Comparison of ENCODE assay signal across 17 cellular contexts in genomic region chr1:37845781-37846180, GRCh38. TPM values are rescaled to one million over a fixed set of nuclear protein-coding genes. Genes with fewer than 3 reads are reported as not detected.
DNase-seq lines count a peak whose midpoint lies in the region; ATAC-seq lines count a peak whose summit lies in the region.
"Had no signal": no experiment of that assay in that cellular context is flagged by ENCODE, and none has a peak within 500 bp of the region (broad histone marks: within the 10 kb centered on the region; RNA-seq: fewer than 3 reads in every experiment).

No MANE protein-coding gene starts in this region.

- H3K9me3 Mint-ChIP-seq in immature natural killer cell, result no peaks in the 10 kb centered on the region

- H3K4me1 ChIP-seq in BLaER1 treated with 17β-estradiol and CSF1 and Interleukin-3, amounts not matched to agents 10 nM and 100 nM, result peaks cover 18 to 87% (median 43%) of the 10 kb centered on the region in 10 experiments

- no peaks in the 10 kb centered on the region for H3K9me3 ChIP-seq in BLaER1 treated with 17β-estradiol and CSF1 and Interleukin-3, amounts not matched to agents 10 nM and 100 nM (replicated peaks in 1 of 11)

- peaks cover 0 to 4% (median 0%) of the 10 kb centered on the region in 3 donors for H3K36me3 Mint-ChIP-seq in immature natural killer cell

- no peaks in the 10 kb centered on the region for H3K27me3 ChIP-seq in BLaER1 treated with 17β-estradiol and CSF1 and Interleukin-3, amounts not matched to agents 10 nM and 100 nM

- no peak for ATAC-seq in GM18867 (IDR thresholded peaks at IDR 0.05; ENCODE audit: unreplicated experiment)
- ATAC-seq: left cardiac atrium had no signal

- peaks cover 24 to 40% of the 10 kb centered on the region in 2 donors for H3K4me1 Mint-ChIP-seq in immature natural killer cell

- H3K27ac ChIP-seq in BLaER1 treated with 17β-estradiol and CSF1 and Interleukin-3, amounts not matched to agents 10 nM and 100 nM, result peak overlapping the region in 10 of 11 experiments; percentile 47 to 73 (median 66); a peak in 18 of 22 replicates

- H3K4me2 ChIP-seq in BLaER1 treated with 17β-estradiol and CSF1 and Interleukin-3, amounts not matched to agents 10 nM and 100 nM, result peak overlapping the region in 9 of 11 experiments; percentile 2 to 88 (median 71); a peak in 17 of 22 replicates

- H3K4me3 Mint-ChIP-seq in immature natural killer cell, result no peak overlapping the region

- H4K20me1 ChIP-seq in BLaER1 treated with 17β-estradiol and CSF1 and Interleukin-3, amounts not matched to agents 10 nM and 100 nM, result peaks cover 0 to 91% (median 12%) of the 10 kb centered on the region in 11 experiments; a peak in 13 of 22 replicates

- peak overlapping the region in 8 of 11 experiments; percentile 26 to 57 (median 46); a peak in 10 of 22 replicates for H3K9ac ChIP-seq in BLaER1 treated with 17β-estradiol and CSF1 and Interleukin-3, amounts not matched to agents 10 nM and 100 nM

- H3K27ac Mint-ChIP-seq in immature natural killer cell, result peak overlapping the region in 5 of 6 donors; percentile 7 to 64 (median 15)

- peaks cover 28 to 91% (median 68%) of the 10 kb centered on the region in 11 experiments for H3K36me3 ChIP-seq in BLaER1 treated with 17β-estradiol and CSF1 and Interleukin-3, amounts not matched to agents 10 nM and 100 nM

- DNase-seq in Kasumi-1 (lab: John Stamatoyannopoulos, UW) (peak; percentile 34 to 54), SKM-1 treated with dmso at 0.1 percent for 144 hours (lab: John Stamatoyannopoulos, UW; ENCODE audit: unreplicated experiment) (peak; percentile 90), immature natural killer cell (no peak), NCI-H2081 treated with DMSO at 0.1 percent for 48 hours (lab: John Stamatoyannopoulos, UW) (no peak), NCI-H748 (lab: John Stamatoyannopoulos, UW; ENCODE audit: unreplicated experiment) (no peak), DMS 273 (lab: John Stamatoyannopoulos, UW; ENCODE audit: unreplicated experiment) (no peak)
- DNase-seq: activated CD4-positive, CD25-positive, alpha-beta regulatory T cell treated with anti-CD3 and anti-CD28 coated beads, Interleukin-2, amount 50 U/mL, for 72 hours; activated gamma-delta T cell treated with Interleukin-2 at 50 U/mL for 16 hours; hypothalamus; left cardiac atrium; midbrain; NK-92 treated with Interleukin-12 subunit alpha and Interleukin-12 subunit beta, amount 100 ng/mL, for 24 hours; SHP77 treated with DMSO at 0.1 percent for 48 hours; stimulated activated CD4-positive, alpha-beta T cell treated with anti-CD3 and anti-CD28 coated beads, Interleukin-12 subunit alpha, Interleukin-12 subunit beta, amount 100 ng/mL, for 4 hours; T-helper 9 cell had no signal

- no peaks in the 10 kb centered on the region for H3K27me3 Mint-ChIP-seq in immature natural killer cell (ENCODE audit: low read depth in 3 of 3)

- no peak overlapping the region; a peak in 1 of 20 replicates for H3K4me3 ChIP-seq in BLaER1 treated with 17β-estradiol and CSF1 and Interleukin-3, amounts not matched to agents 10 nM and 100 nM

RNA-seq across cellular contexts. Expression of gene MTF1, which starts 13.6 kb away (rescaled TPM):
- 10 to 100 TPM in 2 of 3 donors, 1 to 10 TPM in 1; 7.7 to 19.0 (median 14.5) TPM for polyA plus RNA-seq in immature natural killer cell

RNA-seq across cellular contexts. Expression of gene YRDC, which starts 37.8 kb away (rescaled TPM):
- 10 to 100 TPM; 17.7 to 44.1 (median 41.3) TPM for polyA plus RNA-seq in immature natural killer cell

RNA-seq across cellular contexts. Expression of gene C1orf122, which starts 38.2 kb away (rescaled TPM):
- 10 to 100 TPM; 33.9 to 58.9 (median 39.3) TPM for polyA plus RNA-seq in immature natural killer cell

RNA-seq across cellular contexts. Expression of gene MANEAL, which starts 52.1 kb away (rescaled TPM):
- 1 to 10 TPM; 1.5 to 2.2 (median 1.7) TPM for polyA plus RNA-seq in immature natural killer cell

Comparison
In these comparisons a context has a peak if more than half of its experiments do, and no peak if none do; other contexts are left out.
1. DNase-seq: peak in Kasumi-1 (2 of 2) and SKM-1 treated with dmso at 0.1 percent for 144 hours (single experiment); none in immature natural killer cell (0 of 3), NCI-H2081 treated with DMSO at 0.1 percent for 48 hours (single experiment), NCI-H748 (single experiment) and DMS 273 (single experiment).